Comparison of ENCODE assay signal across 8 cellular contexts in the genomic region with DNA sequence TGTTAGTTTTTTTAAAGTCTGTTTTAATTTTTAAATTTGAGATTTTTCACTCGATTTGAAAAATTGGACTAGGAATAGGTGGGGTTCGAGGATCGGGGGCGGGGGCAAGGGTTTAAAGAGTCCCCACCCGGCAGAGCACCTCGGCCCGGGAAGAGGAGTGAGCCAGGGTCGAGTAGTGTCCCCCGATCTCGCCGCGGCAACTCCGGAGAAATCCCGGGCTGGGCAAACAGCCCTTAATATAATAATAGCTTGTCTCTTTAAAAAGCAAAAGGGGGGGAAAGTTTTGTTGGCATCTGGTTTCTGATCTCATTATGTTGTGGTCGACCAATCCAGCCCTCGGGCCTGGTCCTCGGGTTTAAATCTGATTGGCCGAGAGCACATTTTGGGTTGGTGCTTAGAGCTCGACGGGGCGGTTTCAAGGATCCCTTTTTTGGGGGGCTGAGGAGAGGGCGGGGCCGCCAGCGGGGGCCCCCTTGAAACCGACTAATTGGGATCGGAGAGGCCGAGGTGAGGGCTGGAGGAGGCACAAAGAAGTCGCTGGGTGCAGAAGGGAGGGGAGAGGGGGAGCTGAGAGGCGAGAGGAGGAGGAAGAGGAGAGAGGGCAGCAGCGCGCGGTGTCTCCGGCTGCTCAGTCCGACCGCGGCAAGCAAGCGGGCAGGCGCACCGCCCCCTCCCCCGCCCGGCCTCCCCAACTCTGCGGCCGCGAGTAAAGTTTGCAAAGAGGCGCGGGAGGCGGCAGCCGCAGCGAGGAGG.
DNase-seq lines count a peak whose midpoint lies in the region; ATAC-seq lines count a peak whose summit lies in the region.

A gene (plus strand): TSS at position 631 of the 753 bp plus-strand sequence. CDS start 205 bp downstream, outside the sequence.

- DNase-seq in EL (peak; percentile 100), NCI-H526 treated with DMSO at 0.1 percent for 48 hours (lab: John Stamatoyannopoulos, UW) (peak; percentile 57), epithelial cell of prostate (ENCODE audit: low read depth, low spot score) (peak; percentile 27), midbrain (lab: John Stamatoyannopoulos, UW) (peak; percentile 74)
- DNase-seq in activated CD8-positive, alpha-beta memory T cell treated with anti-CD3 and anti-CD28 coated beads for 4 hours (ENCODE audit: low read depth in 2 of 2) = peak; percentile 18 to 20
- peak; percentile 35 to 47 for DNase-seq in stimulated activated CD8-positive, alpha-beta memory T cell treated with anti-CD3 and anti-CD28 coated beads, Interleukin-7, amount 100 ng/mL, for 4 hours (ENCODE audit: low read depth in 2 of 2)

- ATAC-seq in HG03521 (IDR thresholded peaks at IDR 0.05; ENCODE audit: unreplicated experiment) = peak; percentile 54
- ATAC-seq in GM19463 (IDR thresholded peaks at IDR 0.05; ENCODE audit: unreplicated experiment) = no peak

- peak within 1 kb of the TSS; percentile 14 for H3K27ac ChIP-seq in epithelial cell of prostate

Comparison
In these comparisons a context has a peak if more than half of its experiments do, and no peak if none do; other contexts are left out.
1. DNase-seq: peak in every context shown above with its lines; median percentile 100 in EL; 74 in midbrain; 57 in NCI-H526 treated with DMSO at 0.1 percent for 48 hours; 41 in stimulated activated CD8-positive, alpha-beta memory T cell treated with anti-CD3 and anti-CD28 coated beads, Interleukin-7, amount 100 ng/mL, for 4 hours; 27 in epithelial cell of prostate; 19 in activated CD8-positive, alpha-beta memory T cell treated with anti-CD3 and anti-CD28 coated beads for 4 hours.